In genomic region chr19:41501854-41502253, GRCh38 we compare ENCODE assay signal across 21 cellular contexts. TPM values are rescaled to one million over a fixed set of nuclear protein-coding genes. Genes with fewer than 3 reads are reported as not detected.
DNase-seq lines count a peak whose midpoint lies in the region; ATAC-seq, FAIRE-seq and TF ChIP-seq lines count a peak whose summit lies in the region.
"Had no signal": no experiment of that assay in that cellular context is flagged by ENCODE, and none has a peak within 500 bp of the region (broad histone marks: within the 10 kb centered on the region; RNA-seq: fewer than 3 reads in every experiment).

No MANE protein-coding gene starts in this region.

- H3K79me2 ChIP-seq in OCI-LY7 (ENCODE audit: insufficient read depth, low read depth, low read length) (no peaks in the 10 kb centered on the region), endothelial cell of umbilical vein (ENCODE audit: control insufficient read depth, insufficient read depth, low read length) (no peaks in the 10 kb centered on the region)

- no peak for ATAC-seq in heart left ventricle
- ATAC-seq in Right ventricle myocardium superior (ENCODE audit: poor library complexity), result no peak
- ATAC-seq: naive thymus-derived CD8-positive, alpha-beta T cell; stimulated activated naive CD8-positive, alpha-beta T cell treated with anti-CD3 and anti-CD28 coated beads, Interleukin-15, amount 100 ng/mL, for 72 hours; T-helper 17 cell had no signal

- H3K9ac ChIP-seq in endothelial cell of umbilical vein (replicated peaks; ENCODE audit: extremely low read depth, insufficient read depth, low read length) (peak overlapping the region; percentile 43), subcutaneous abdominal adipose tissue (ENCODE audit: low read length in 5 of 5) (peak overlapping the region in 1 of 5 donors; percentile 100)

- TF ChIP-seq POLR2A in heart left ventricle (IDR thresholded peaks at IDR 0.05) (no peak), endothelial cell of umbilical vein (IDR thresholded peaks at IDR 0.05; ENCODE audit: low read depth, low read length) (no peak)

- H3K4me2 ChIP-seq in OCI-LY7 (ENCODE audit: low read length), result peak overlapping the region; percentile 28; the same call in 1 of the 2 replicates
- H3K4me2 ChIP-seq in endothelial cell of umbilical vein (ENCODE audit: insufficient read depth, low read length), result peak overlapping the region; percentile 1

- H3K9me1 ChIP-seq in endothelial cell of umbilical vein (replicated peaks; ENCODE audit: control insufficient read depth, extremely low read depth, insufficient read depth, low read length), result no peaks in the 10 kb centered on the region

- H3K27ac ChIP-seq in heart left ventricle, result peak overlapping the region in 11 of 12 donors; percentile 47 to 99 (median 92)
- H3K27ac ChIP-seq in OCI-LY7 (ENCODE audit: low read depth, low read length, poor library complexity, severe bottlenecking), result no peak overlapping the region
- H3K27ac ChIP-seq in endothelial cell of umbilical vein (ENCODE audit: insufficient read depth, low read depth, low read length), result peak overlapping the region; percentile 62
- H3K27ac ChIP-seq in subcutaneous abdominal adipose tissue (ENCODE audit: low read depth, low read length), result peak overlapping the region; percentile 46
- H3K27ac ChIP-seq: pancreas, WERI-Rb-1 had no signal

- peak overlapping the region in 1 of 12 donors; percentile 17 for H3K4me3 ChIP-seq in heart left ventricle
- H3K4me3 ChIP-seq in OCI-LY7 (ENCODE audit: low read depth, low read length, poor library complexity, severe bottlenecking), result no peak overlapping the region
- no peak overlapping the region for H3K4me3 ChIP-seq in endothelial cell of umbilical vein (replicated peaks in 1 of 3; ENCODE audit: insufficient read depth in 1 of 3, low read depth in 1 of 3, low read length in 3 of 3)
- peak overlapping the region in 1 of 5 donors; percentile 9 for H3K4me3 ChIP-seq in subcutaneous abdominal adipose tissue (ENCODE audit: low read depth in 1 of 5, low read length in 5 of 5)
- H3K4me3 ChIP-seq: pancreas, uterus had no signal

- BruUV-seq in OCI-LY7 (replicated peaks; lab: Mats Ljungman, UMichigan), result no TSS peak
- no TSS peak for BruUV-seq in endothelial cell of umbilical vein (replicated peaks; lab: Mats Ljungman, UMichigan)

- POLR2A ChIA-PET in OCI-LY7 (lab: Charles Lee), result no interaction called here
- POLR2A ChIA-PET in endothelial cell of umbilical vein (lab: Charles Lee), result no interaction called here

- TF ChIP-seq CTCF in heart left ventricle (IDR thresholded peaks at IDR 0.05) (no peak), OCI-LY7 (conservative IDR thresholded peaks at IDR 0.05; ENCODE audit: low read length) (no peak), endothelial cell of umbilical vein (IDR thresholded peaks at IDR 0.05; ENCODE audit: extremely low read depth in 1 of 2, insufficient read depth in 1 of 2, low read depth in 1 of 2, low read length in 2 of 2) (no peak)

- 43 to 60% (median 51%) methylated on average over 4 of the region's 4 CpGs for WGBS in heart left ventricle, 4 donors

- intact Hi-C loops in heart left ventricle (cut with DNase I) (no loop called here), Right ventricle myocardium superior (cut with DNase I) (no loop called here), OCI-LY7 (cut with micrococcal nuclease; ENCODE audit: unreplicated experiment) (no loop called here), endothelial cell of umbilical vein (cut with micrococcal nuclease) (no loop called here)

- H3K27me3 ChIP-seq in heart left ventricle, result peaks cover 0 to 21% (median 0%) of the 10 kb centered on the region in 9 donors
- H3K27me3 ChIP-seq in endothelial cell of umbilical vein (ENCODE audit: control insufficient read depth in 2 of 2, insufficient read depth in 2 of 2, low read length in 2 of 2), result peaks cover 5 to 8% of the 10 kb centered on the region in 2 experiments
- H3K27me3 ChIP-seq in subcutaneous abdominal adipose tissue (ENCODE audit: control insufficient read depth in 5 of 5, insufficient read depth in 4 of 5, low read length in 5 of 5), result peaks cover 4 to 31% (median 15%) of the 10 kb centered on the region in 5 donors
- H3K27me3 ChIP-seq: uterus had no signal

- no peak overlapping the region for H2AFZ ChIP-seq in OCI-LY7 (ENCODE audit: low read length)
- H2AFZ ChIP-seq in endothelial cell of umbilical vein (ENCODE audit: low read depth, low read length), result peak overlapping the region; percentile 73

- no peaks in the 10 kb centered on the region for H3K9me2 ChIP-seq in OCI-LY7 (ENCODE audit: insufficient read depth, low read length)

- H3K9me3 ChIP-seq in heart left ventricle, result peaks cover 0 to 3% (median 0%) of the 10 kb centered on the region in 12 donors
- no peaks in the 10 kb centered on the region for H3K9me3 ChIP-seq in OCI-LY7 (ENCODE audit: low read length)
- H3K9me3 ChIP-seq in endothelial cell of umbilical vein (replicated peaks; ENCODE audit: control insufficient read depth, insufficient read depth, low read length), result no peaks in the 10 kb centered on the region
- H3K9me3 ChIP-seq in subcutaneous abdominal adipose tissue (ENCODE audit: control insufficient read depth in 5 of 5, low read length in 5 of 5), result peaks cover 0 to 3% (median 0%) of the 10 kb centered on the region in 5 donors
- H3K9me3 ChIP-seq: pancreas, uterus had no signal

- dilution Hi-C loops in endothelial cell of umbilical vein (cut with MboI; ENCODE audit: extremely low pct_ligation_motif_present, low sequenced_read_pairs), result no loop called here

- H3K36me3 ChIP-seq in heart left ventricle (no peaks in the 10 kb centered on the region), OCI-LY7 (ENCODE audit: insufficient read depth, low read length) (no peaks in the 10 kb centered on the region), endothelial cell of umbilical vein (ENCODE audit: control insufficient read depth in 2 of 2, extremely low read depth in 1 of 2, insufficient read depth in 2 of 2, low read length in 2 of 2) (no peaks in the 10 kb centered on the region), subcutaneous abdominal adipose tissue (ENCODE audit: control insufficient read depth in 5 of 5, insufficient read depth in 5 of 5, low read length in 5 of 5) (no peaks in the 10 kb centered on the region)
- H3K36me3 ChIP-seq: pancreas, uterus, WERI-Rb-1 had no signal

- CTCF ChIA-PET in OCI-LY7 (lab: Charles Lee; ENCODE audit: unreplicated experiment), result no interaction called here
- CTCF ChIA-PET in endothelial cell of umbilical vein (lab: Charles Lee), result interaction anchor here (0.9 kb wide), 1 partner anchor 62 kb away, joined by 3 read pairs; no protein-coding TSS in a partner anchor

- no peak for FAIRE-seq in endothelial cell of umbilical vein (lab: Jason Lieb, UNC)
- FAIRE-seq: pancreas had no signal

- H3K4me1 ChIP-seq in heart left ventricle (peaks cover 0 to 24% (median 0%) of the 10 kb centered on the region in 12 donors), OCI-LY7 (ENCODE audit: insufficient read depth, low read length, poor library complexity, severe bottlenecking) (peaks cover 11% of the 10 kb centered on the region), endothelial cell of umbilical vein (ENCODE audit: control insufficient read depth, extremely low read depth, insufficient read depth, low read length) (peaks cover 18% of the 10 kb centered on the region), subcutaneous abdominal adipose tissue (ENCODE audit: control insufficient read depth in 5 of 5, insufficient read depth in 5 of 5, low read length in 5 of 5) (peaks cover 0 to 21% (median 6%) of the 10 kb centered on the region in 5 donors)
- H3K4me1 ChIP-seq: pancreas had no signal

- DNase-seq in heart left ventricle (no peak), Right ventricle myocardium superior (no peak), OCI-LY7 (ENCODE audit: low spot score) (no peak), endothelial cell of umbilical vein (ENCODE audit: low read depth, low spot score) (no peak), cerebellar cortex (ENCODE audit: low spot score) (no peak), superior temporal gyrus (ENCODE audit: extremely low spot score) (no peak)
- DNase-seq in activated CD4-positive, alpha-beta T cell treated with anti-CD3 and anti-CD28 coated beads for 48 hours, result no peak
- DNase-seq: activated CD4-positive, alpha-beta T cell treated with anti-CD3 and anti-CD28 coated beads, Interleukin-2, amount 50 U/mL, for 48 hours; activated naive CD4-positive, alpha-beta T cell treated with anti-CD3 and anti-CD28 coated beads, Interleukin-2, amount 10 ng/mL, durations not matched to agents 7 days and 5 days; cerebellar nuclear complex; effector CD4-positive, alpha-beta T cell; naive thymus-derived CD8-positive, alpha-beta T cell; stimulated activated CD4-positive, alpha-beta T cell treated with anti-CD3 and anti-CD28 coated beads, Interleukin-4, amount 100 ng/mL, for 1 hour; stimulated activated naive CD8-positive, alpha-beta T cell treated with anti-CD3 and anti-CD28 coated beads, Interleukin-15, amount 100 ng/mL, for 72 hours; T-helper 17 cell; WERI-Rb-1 had no signal

- H4K20me1 ChIP-seq in OCI-LY7 (ENCODE audit: insufficient read depth, low read length) (no peaks in the 10 kb centered on the region), endothelial cell of umbilical vein (replicated peaks; ENCODE audit: control insufficient read depth, extremely low read depth, insufficient read depth, low read length) (no peaks in the 10 kb centered on the region)

TF ChIP-seq in endothelial cell of umbilical vein, 7 proteins besides CTCF, POLR2A, EP300 and RAD21 (continues in another document):
- TF ChIP-seq POLR2AphosphoS5 (IDR thresholded peaks at IDR 0.05; ENCODE audit: insufficient read depth, low read depth, low read length) (no peak), MAX (IDR thresholded peaks at IDR 0.05; ENCODE audit: insufficient read depth, insufficient read length) (no peak), GATA2 (IDR thresholded peaks at IDR 0.05; ENCODE audit: insufficient read depth, insufficient read length, low read depth, low read length) (no peak), MYC (IDR thresholded peaks at IDR 0.05; ENCODE audit: low read depth, low read length) (no peak)

RNA-seq across cellular contexts. Expression of gene ERICH4, which starts 58.9 kb away (rescaled TPM):
- under 1 TPM in 1 of 9 donors, not detected in 8; 0.30 TPM for total RNA-seq in heart left ventricle
- under 1 TPM in 1 of 2 donors, not detected in 1; 0.10 TPM for polyA plus RNA-seq in heart left ventricle
- not detected for total RNA-seq in Right ventricle myocardium superior
- total RNA-seq in OCI-LY7 (2014; rRNA removed; shearing (Covaris generic)), result not detected in 2 replicates
- not detected in 2 replicates for total RNA-seq in OCI-LY7 (2022)
- total RNA-seq in endothelial cell of umbilical vein, result not detected in 2 replicates
- polyA plus RNA-seq in endothelial cell of umbilical vein, result not detected in 2 replicates
- polyA plus RNA-seq in endothelial cell of umbilical vein (2011; cell fraction: cytosol; rRNA removed), result not detected in 2 replicates
- polyA plus RNA-seq in endothelial cell of umbilical vein (2011; cell fraction: nucleus; rRNA removed), result not detected in 2 replicates
- not detected in 2 replicates for polyA plus RNA-seq in endothelial cell of umbilical vein (2012)
- polyA minus RNA-seq in endothelial cell of umbilical vein, result not detected in 2 replicates
- polyA minus RNA-seq in endothelial cell of umbilical vein (2011; cell fraction: cytosol; rRNA and poly(A)+ RNA removed), result not detected
- not detected in 2 replicates for polyA minus RNA-seq in endothelial cell of umbilical vein (2011; cell fraction: nucleus; rRNA and poly(A)+ RNA removed)
- total RNA-seq: IMR-90; naive thymus-derived CD8-positive, alpha-beta T cell; pancreas; T-helper 17 cell; uterus had no signal
- polyA plus RNA-seq: CD14-positive monocyte; IMR-90; naive thymus-derived CD8-positive, alpha-beta T cell; pancreas had no signal
